8 cellular contexts compared by ENCODE assay signal in the genomic region with DNA sequence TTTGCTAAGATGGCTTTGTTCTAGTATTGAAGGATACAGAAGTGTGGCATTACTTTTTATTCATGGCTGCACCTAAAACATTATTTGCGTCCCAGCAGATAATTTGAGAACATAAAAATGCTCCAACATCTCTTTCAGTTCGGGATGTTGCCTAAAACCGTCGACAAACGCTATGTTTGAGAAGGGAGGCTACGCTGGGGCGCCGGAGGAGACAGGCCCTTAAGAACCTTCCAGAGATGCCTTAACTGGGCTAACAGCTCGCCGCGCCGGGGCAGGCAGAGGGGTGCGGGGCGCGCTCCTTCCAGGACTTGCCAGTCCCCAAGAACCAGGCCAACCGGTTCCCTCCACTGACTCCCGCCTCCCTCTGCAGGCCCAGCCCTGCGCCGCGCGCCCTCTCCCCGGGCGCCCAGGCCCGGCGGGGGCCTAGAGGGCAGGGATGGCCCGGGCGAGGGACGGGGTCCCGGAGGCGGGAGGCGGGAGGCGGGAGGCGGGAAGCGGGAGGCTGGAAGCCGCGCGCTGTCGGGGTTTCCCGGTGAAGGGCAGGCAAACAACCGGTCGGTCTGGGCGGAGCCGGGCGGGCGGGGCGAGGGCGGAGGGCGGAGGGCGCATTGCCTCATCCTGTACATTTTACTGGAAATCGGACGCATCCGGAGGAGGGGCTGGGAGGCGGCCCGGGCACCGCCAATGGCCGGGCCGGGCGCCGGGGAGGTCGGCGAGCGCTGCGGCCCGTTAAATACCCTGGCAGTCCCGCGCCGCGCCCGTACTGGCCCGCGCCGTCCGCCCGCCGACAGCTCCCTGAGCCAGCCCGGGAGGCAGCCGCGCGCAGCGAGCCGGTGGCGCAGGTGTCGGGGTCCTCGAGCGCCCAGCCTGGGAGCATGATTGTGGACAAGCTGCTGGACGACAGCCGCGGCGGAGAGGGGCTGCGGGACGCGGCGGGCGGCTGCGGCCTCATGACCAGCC. TPM values are rescaled to one million over a fixed set of nuclear protein-coding genes. Genes with fewer than 3 reads are reported as not detected.
A peak's percentile ranks its signal among the peaks of the same experiment; 100 is the strongest.
DNase-seq lines count a peak whose midpoint lies in the region; ATAC-seq lines count a peak whose summit lies in the region.

A gene with protein sequence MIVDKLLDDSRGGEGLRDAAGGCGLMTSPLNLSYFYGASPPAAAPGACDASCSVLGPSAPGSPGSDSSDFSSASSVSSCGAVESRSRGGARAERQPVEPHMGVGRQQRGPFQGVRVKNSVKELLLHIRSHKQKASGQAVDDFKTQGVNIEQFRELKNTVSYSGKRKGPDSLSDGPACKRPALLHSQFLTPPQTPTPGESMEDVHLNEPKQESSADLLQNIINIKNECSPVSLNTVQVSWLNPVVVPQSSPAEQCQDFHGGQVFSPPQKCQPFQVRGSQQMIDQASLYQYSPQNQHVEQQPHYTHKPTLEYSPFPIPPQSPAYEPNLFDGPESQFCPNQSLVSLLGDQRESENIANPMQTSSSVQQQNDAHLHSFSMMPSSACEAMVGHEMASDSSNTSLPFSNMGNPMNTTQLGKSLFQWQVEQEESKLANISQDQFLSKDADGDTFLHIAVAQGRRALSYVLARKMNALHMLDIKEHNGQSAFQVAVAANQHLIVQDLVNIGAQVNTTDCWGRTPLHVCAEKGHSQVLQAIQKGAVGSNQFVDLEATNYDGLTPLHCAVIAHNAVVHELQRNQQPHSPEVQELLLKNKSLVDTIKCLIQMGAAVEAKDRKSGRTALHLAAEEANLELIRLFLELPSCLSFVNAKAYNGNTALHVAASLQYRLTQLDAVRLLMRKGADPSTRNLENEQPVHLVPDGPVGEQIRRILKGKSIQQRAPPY (plus strand): TSS at position 761 of the 960 bp plus-strand sequence. CDS start 115 bp downstream, at position 876.

- ATAC-seq in HG03439 (IDR thresholded peaks at IDR 0.05; ENCODE audit: unreplicated experiment) (peak; percentile 74), left lobe of liver (peak; percentile 89)

- DNase-seq in AML-193 (lab: John Stamatoyannopoulos, UW) (peak; percentile 91 to 93), GM19238 (ENCODE audit: insufficient read length, low spot score) (peak; percentile 80), NCI-H748 (lab: John Stamatoyannopoulos, UW; ENCODE audit: unreplicated experiment) (peak; percentile 87), dedifferentiated amniotic fluid mesenchymal stem cell (ENCODE audit: extremely low spot score) (peak; percentile 92), left lobe of liver (ENCODE audit: low spot score) (peak; percentile 98)
- peak; percentile 91 for DNase-seq in activated CD4-positive, alpha-beta T cell treated with anti-CD3 and anti-CD28 coated beads, Interleukin-2, amount 50 U/mL, for 1 hour
- peak; percentile 87 for DNase-seq in stimulated activated CD4-positive, alpha-beta T cell treated with anti-CD3 and anti-CD28 coated beads, Interleukin-2, amount 100 ng/mL, for 4 hours (ENCODE audit: low read depth)

RNA-seq across cellular contexts. Expression of the gene that starts here (rescaled TPM):
- 29.7 TPM for total RNA-seq in left lobe of liver

Comparison
In these comparisons a context has a peak if more than half of its experiments do, and no peak if none do; other contexts are left out.
1. Peak in every context shown above with its lines: DNase-seq and ATAC-seq.